In the genomic region with DNA sequence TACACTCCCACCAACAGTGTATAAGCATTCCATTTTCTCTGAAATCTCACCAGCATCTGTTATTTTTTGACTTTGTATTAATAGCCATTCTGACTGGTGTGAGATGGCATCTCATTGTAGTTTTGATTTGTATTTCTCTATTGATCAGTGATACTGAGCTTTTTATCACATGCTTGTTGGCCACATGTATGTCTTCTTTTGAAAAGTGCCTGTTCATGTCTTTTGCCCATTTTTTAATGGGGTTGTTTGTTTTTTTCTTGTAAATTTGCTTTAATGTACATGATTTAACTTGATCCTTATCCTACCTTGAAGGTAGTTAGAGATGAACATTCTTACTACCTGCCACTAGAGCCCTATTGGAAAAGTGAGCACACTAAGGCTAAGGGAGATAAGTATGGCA, we compare ENCODE assay signal across 10 cellular contexts.
A peak's percentile ranks its signal among the peaks of the same experiment; 100 is the strongest.
ATAC-seq and TF ChIP-seq lines count a peak whose summit lies in the region.
"Had no signal": no experiment of that assay in that cellular context is flagged by ENCODE, and none has a peak within 500 bp of the region (broad histone marks: within the 10 kb centered on the region; RNA-seq: fewer than 3 reads in every experiment).

No MANE protein-coding gene starts in this region.

- CTCF ChIA-PET in HEK293 (lab: Yijun Ruan, JAX), result no interaction called here

- no peaks in the 10 kb centered on the region for H3K9me3 ChIP-seq in HEK293 (ENCODE audit: control insufficient read depth, insufficient read depth, low read depth, low read length)
- H3K9me3 ChIP-seq: BE2C had no signal

- H3K4me3 ChIP-seq in HEK293 (ENCODE audit: low read depth, low read length), result no peak overlapping the region
- H3K4me3 ChIP-seq: A549; BLaER1; BLaER1 treated with 17β-estradiol and CSF1 and Interleukin-3, amounts not matched to agents 10 nM and 100 nM had no signal

- no peak for ATAC-seq in GM21447 (IDR thresholded peaks at IDR 0.05; ENCODE audit: unreplicated experiment)
- ATAC-seq: A549; CD8-positive, alpha-beta T cell had no signal

- no peaks in the 10 kb centered on the region for H3K4me1 ChIP-seq in HEK293 (ENCODE audit: control insufficient read depth, insufficient read depth, low read length)
- H3K4me1 ChIP-seq: A549, BE2C, Caco-2 had no signal

- TF ChIP-seq CTCF in HEK293 (tag by site-specific recombination; IDR thresholded peaks at IDR 0.05), result no peak

- no peaks in the 10 kb centered on the region for H3K36me3 ChIP-seq in HEK293 (ENCODE audit: control insufficient read depth in 2 of 2, insufficient read depth in 1 of 2, low read length in 2 of 2)
- H3K36me3 ChIP-seq: BE2C; BLaER1; BLaER1 treated with 17β-estradiol and CSF1 and Interleukin-3, amounts not matched to agents 10 nM and 100 nM had no signal

- no peak overlapping the region for H3K27ac ChIP-seq in HEK293 (ENCODE audit: extremely low read depth, low read depth, low read length)
- H3K27ac ChIP-seq: 22Rv1; A549; BLaER1; BLaER1 treated with 17β-estradiol and CSF1 and Interleukin-3, amounts not matched to agents 10 nM and 100 nM; C4-2B had no signal

- POLR2A ChIA-PET in HEK293 (lab: Yijun Ruan, JAX), result no interaction called here

TF ChIP-seq in HEK293, 187 proteins besides CTCF, POLR2A, EP300 and RAD21:
- peak; percentile 37 for TF ChIP-seq SETDB1 (IDR thresholded peaks at IDR 0.05; ENCODE audit: insufficient read length, low read length)
- TF ChIP-seq ZNF391 (tag by site-specific recombination; IDR thresholded peaks at IDR 0.05; ENCODE audit: borderline replicate concordance, low read depth), result no peak
